Comparison of ENCODE assay signal across 26 cellular contexts in genomic region chr2:15701326-15701907, GRCh38.
"Had no signal": no experiment of that assay in that cellular context is flagged by ENCODE, and none has a peak within 500 bp of the region (broad histone marks: within the 10 kb centered on the region; RNA-seq: fewer than 3 reads in every experiment).

No MANE protein-coding gene starts in this region.

- H3K9me3 ChIP-seq: gastrocnemius medialis, left lung, ovary, psoas muscle, stomach, thyroid gland had no signal

- H3K4me1 Mint-ChIP-seq: naive thymus-derived CD4-positive, alpha-beta T cell; stimulated activated effector memory CD8-positive, alpha-beta T cell treated with anti-CD3 and anti-CD28 coated beads, Interleukin-12 subunit alpha, Interleukin-12 subunit beta, amount 100 ng/mL, for 72 hours had no signal

- H3K9me3 Mint-ChIP-seq: nephron; stimulated activated effector memory CD8-positive, alpha-beta T cell treated with anti-CD3 and anti-CD28 coated beads, Interleukin-12 subunit alpha, Interleukin-12 subunit beta, amount 100 ng/mL, for 72 hours; type B pancreatic cell had no signal

- H3K4me3 Mint-ChIP-seq: effector memory CD8-positive, alpha-beta T cell; mesothelial cell of epicardium; naive thymus-derived CD4-positive, alpha-beta T cell; nephron; stimulated activated effector memory CD8-positive, alpha-beta T cell treated with anti-CD3 and anti-CD28 coated beads, Interleukin-12 subunit alpha, Interleukin-12 subunit beta, amount 100 ng/mL, for 72 hours; type B pancreatic cell had no signal

- H3K27ac ChIP-seq: coronary artery, gastrocnemius medialis, hepatocyte, left lung, ovary, psoas muscle, stomach, thyroid gland had no signal

- H3K4me1 ChIP-seq: gastrocnemius medialis, psoas muscle had no signal

- H3K27me3 Mint-ChIP-seq: type B pancreatic cell had no signal

- H3K27ac Mint-ChIP-seq: effector memory CD8-positive, alpha-beta T cell; mesothelial cell of epicardium; naive thymus-derived CD4-positive, alpha-beta T cell; stimulated activated effector memory CD8-positive, alpha-beta T cell treated with anti-CD3 and anti-CD28 coated beads, Interleukin-12 subunit alpha, Interleukin-12 subunit beta, amount 100 ng/mL, for 72 hours; type B pancreatic cell had no signal

- H3K27me3 ChIP-seq: gastrocnemius medialis, hepatocyte, left lung, ovary, stomach, thyroid gland had no signal

- H3K36me3 ChIP-seq: gastrocnemius medialis, left lung, ovary, stomach, thyroid gland had no signal

- DNase-seq: dermis blood vessel endothelial cell; effector memory CD8-positive, alpha-beta T cell; foreskin fibroblast; gastrocnemius medialis; head of caudate nucleus; kidney; left lung; mesenchymal stem cell; naive thymus-derived CD4-positive, alpha-beta T cell; occipital lobe; ovary; posterior cingulate gyrus; psoas muscle; right cardiac atrium; stimulated activated CD4-positive, alpha-beta T cell treated with anti-CD3 and anti-CD28 coated beads, Interleukin-2, amount 100 ng/mL, for 24 hours; stimulated activated CD4-positive, alpha-beta T cell treated with anti-CD3 and anti-CD28 coated beads, Interleukin-4, amount 100 ng/mL, for 24 hours; stimulated activated naive CD4-positive, alpha-beta T cell treated with Interleukin-2 at 50 U/mL for 16 hours; stomach; thyroid gland had no signal

- ATAC-seq: effector memory CD8-positive, alpha-beta T cell; gastrocnemius medialis; left lung; naive thymus-derived CD4-positive, alpha-beta T cell; psoas muscle; right cardiac atrium; stimulated activated effector memory CD8-positive, alpha-beta T cell treated with anti-CD3 and anti-CD28 coated beads, Interleukin-12 subunit alpha, Interleukin-12 subunit beta, amount 100 ng/mL, for 72 hours had no signal

- H3K36me3 Mint-ChIP-seq: mesothelial cell of epicardium; naive thymus-derived CD4-positive, alpha-beta T cell; stimulated activated effector memory CD8-positive, alpha-beta T cell treated with anti-CD3 and anti-CD28 coated beads, Interleukin-12 subunit alpha, Interleukin-12 subunit beta, amount 100 ng/mL, for 72 hours; type B pancreatic cell had no signal

- H3K4me3 ChIP-seq: coronary artery, gastrocnemius medialis, hepatocyte, left lung, ovary, psoas muscle, smooth muscle cell, stomach, thyroid gland had no signal
